ENCODE assay signal across 10 cellular contexts in the genomic region with DNA sequence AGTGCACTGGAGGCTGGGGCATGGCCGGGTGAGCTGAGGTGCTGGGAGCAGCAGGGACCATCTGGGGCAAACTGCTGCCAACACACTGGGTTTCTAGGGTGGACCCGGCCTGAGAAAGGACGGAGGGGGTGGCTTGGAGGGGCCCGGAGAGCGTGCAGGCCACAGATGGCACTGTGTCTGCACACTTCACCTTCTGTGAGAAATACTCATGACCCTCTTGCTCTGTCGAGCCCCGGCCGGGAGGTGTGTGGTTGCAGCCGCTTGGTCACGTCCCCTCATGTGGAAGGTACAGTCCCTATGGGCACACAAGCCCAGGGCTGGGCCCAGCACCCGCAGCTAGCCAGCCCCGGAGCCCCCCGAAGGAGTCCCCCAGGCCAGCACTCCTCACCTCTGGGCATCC. TPM values are rescaled to one million over a fixed set of nuclear protein-coding genes. Genes with fewer than 3 reads are reported as not detected.
DNase-seq lines count a peak whose midpoint lies in the region; ATAC-seq and TF ChIP-seq lines count a peak whose summit lies in the region.
"Had no signal": no experiment of that assay in that cellular context is flagged by ENCODE, and none has a peak within 500 bp of the region (broad histone marks: within the 10 kb centered on the region; RNA-seq: fewer than 3 reads in every experiment).

No MANE protein-coding gene starts in this region.

- ATAC-seq in GM21423 (IDR thresholded peaks at IDR 0.05; ENCODE audit: unreplicated experiment): peak; percentile 30
- ATAC-seq in mucosa of descending colon: peak; percentile 17
- no peak for ATAC-seq in GM19023 (IDR thresholded peaks at IDR 0.05; ENCODE audit: unreplicated experiment)

- H3K9me3 ChIP-seq in KOPT-K1 (ENCODE audit: insufficient read depth, low read length, poor library complexity, severe bottlenecking): peaks cover under 1% of the 10 kb centered on the region
- H3K9me3 ChIP-seq in mucosa of descending colon: no peaks in the 10 kb centered on the region
- H3K9me3 ChIP-seq in testis: no peaks in the 10 kb centered on the region

- no peak for TF ChIP-seq POLR2A in testis (IDR thresholded peaks at IDR 0.05)

- no peaks in the 10 kb centered on the region for H3K27me3 ChIP-seq in GM06990 (replicated peaks; ENCODE audit: control insufficient read depth, insufficient read depth, low read length)
- H3K27me3 ChIP-seq in testis: no peaks in the 10 kb centered on the region

- peak overlapping the region; percentile 55 for H3K27ac ChIP-seq in KOPT-K1 (ENCODE audit: low read depth, low read length, poor library complexity, severe bottlenecking)
- no peak overlapping the region for H3K27ac ChIP-seq in testis

- DNase-seq in GM06990 (ENCODE audit: extremely low read depth, insufficient read length) (peak; percentile 47), mucosa of descending colon (no peak), HuH-7.5 (ENCODE audit: low spot score) (no peak), NCI-H146 (lab: John Stamatoyannopoulos, UW) (no peak), testis (no peak)
- DNase-seq: Caco-2, NCI-H1930 had no signal

- TF ChIP-seq CTCF in GM06990 (IDR thresholded peaks at IDR 0.05; ENCODE audit: insufficient read depth, low read length, poor library complexity, severe bottlenecking) (no peak), mucosa of descending colon (IDR thresholded peaks at IDR 0.05) (no peak), testis (IDR thresholded peaks at IDR 0.05) (no peak)

- intact Hi-C loops in mucosa of descending colon (cut with DNase I, micrococcal nuclease): no loop called here
- intact Hi-C loops in testis (cut with DNase I; ENCODE audit: low total_unique reads): no loop called here

- H3K4me1 ChIP-seq in mucosa of descending colon (ENCODE audit: low read depth): no peaks in the 10 kb centered on the region
- no peaks in the 10 kb centered on the region for H3K4me1 ChIP-seq in testis
- H3K4me1 ChIP-seq: Caco-2 had no signal

- no peak overlapping the region for H3K4me3 ChIP-seq in GM06990 (replicated peaks; ENCODE audit: low read depth, low read length)
- no peak overlapping the region for H3K4me3 ChIP-seq in mucosa of descending colon
- H3K4me3 ChIP-seq in testis: no peak overlapping the region

- 43 to 66% methylated on average over 3 to 13 of the region's 13 CpGs for WGBS in testis, 2 donors

- H3K36me3 ChIP-seq in GM06990 (ENCODE audit: control insufficient read depth, insufficient read depth, low read length): no peaks in the 10 kb centered on the region
- no peaks in the 10 kb centered on the region for H3K36me3 ChIP-seq in KOPT-K1 (ENCODE audit: insufficient read depth, low read length)
- no peaks in the 10 kb centered on the region for H3K36me3 ChIP-seq in mucosa of descending colon (ENCODE audit: low read depth)
- H3K36me3 ChIP-seq in testis (ENCODE audit: low read depth, missing control alignments): no peaks in the 10 kb centered on the region

RNA-seq across cellular contexts. Expression of gene RBM38, which starts 59.7 kb away (rescaled TPM):
- 10 to 100 TPM; 29.5 to 85.5 (median 36.8) TPM for total RNA-seq in mucosa of descending colon
- total RNA-seq in testis: 100 to 1,000 TPM; 108 to 114 TPM
- 69.6 TPM for polyA plus RNA-seq in testis (ENCODE audit: insufficient read depth, low read depth, low replicate concordance)
